ENCODE assay signal across 21 cellular contexts in genomic region chr16:83212301-83212841, GRCh38.
"Had no signal": no experiment of that assay in that cellular context is flagged by ENCODE, and none has a peak within 500 bp of the region (broad histone marks: within the 10 kb centered on the region; RNA-seq: fewer than 3 reads in every experiment).

No MANE protein-coding gene starts in this region.

- H3K36me3 ChIP-seq: left ventricle myocardium inferior, right atrium auricular region, spleen, tibial nerve had no signal

- H3K4me1 ChIP-seq: body of pancreas, foreskin keratinocyte, right atrium auricular region, spleen, tibial nerve had no signal

- H3K4me1 Mint-ChIP-seq: activated CD4-positive, alpha-beta T cell treated with anti-CD3 and anti-CD28 coated beads for 36 hours; nephron had no signal

- H3K9me3 ChIP-seq: body of pancreas, mucosa of descending colon had no signal

- H3K36me3 Mint-ChIP-seq: activated naive CD8-positive, alpha-beta T cell had no signal

- H3K27ac ChIP-seq: body of pancreas, foreskin keratinocyte, left ventricle myocardium inferior, spleen, tibial nerve had no signal

- H3K27ac Mint-ChIP-seq: activated CD4-positive, alpha-beta T cell treated with anti-CD3 and anti-CD28 coated beads for 36 hours; activated CD8-positive, alpha-beta T cell treated with anti-CD3 and anti-CD28 coated beads, Interleukin-2, amount 10 ng/mL, durations not matched to agents 7 days and 5 days; activated naive CD8-positive, alpha-beta T cell; activated T-cell treated with anti-CD3 and anti-CD28 coated beads, Interleukin-2, amount 50 U/mL, for 72 hours; dendritic cell treated with granulocyte-macrophage colony-stimulating factor and Interleukin-4, amounts not matched to agents 40 ng/mL and 50 ng/mL, for 4 days; endodermal cell; nephron had no signal

- H3K9me3 Mint-ChIP-seq: activated T-cell treated with anti-CD3 and anti-CD28 coated beads, Interleukin-2, amount 50 U/mL, for 72 hours; dendritic cell treated with granulocyte-macrophage colony-stimulating factor and Interleukin-4, amounts not matched to agents 40 ng/mL and 50 ng/mL, for 4 days had no signal

- H3K4me3 Mint-ChIP-seq: activated CD4-positive, alpha-beta T cell treated with anti-CD3 and anti-CD28 coated beads for 36 hours; activated CD8-positive, alpha-beta T cell treated with anti-CD3 and anti-CD28 coated beads, Interleukin-2, amount 10 ng/mL, durations not matched to agents 7 days and 5 days; activated naive CD8-positive, alpha-beta T cell; activated T-cell treated with anti-CD3 and anti-CD28 coated beads, Interleukin-2, amount 50 U/mL, for 72 hours; dendritic cell treated with granulocyte-macrophage colony-stimulating factor and Interleukin-4, amounts not matched to agents 40 ng/mL and 50 ng/mL, for 4 days; endodermal cell; nephron had no signal

- DNase-seq: activated CD4-positive, alpha-beta T cell treated with anti-CD3 and anti-CD28 coated beads for 36 hours; activated CD4-positive, CD25-positive, alpha-beta regulatory T cell; activated CD8-positive, alpha-beta T cell treated with anti-CD3 and anti-CD28 coated beads, Interleukin-2, amount 10 ng/mL, durations not matched to agents 7 days and 5 days; activated naive CD4-positive, alpha-beta T cell; activated T-cell treated with anti-CD3 and anti-CD28 coated beads for 4 hours; activated T-cell treated with anti-CD3 and anti-CD28 coated beads, Interleukin-2, amount 50 U/mL, for 72 hours; anterior cingulate cortex; caudate nucleus; foreskin keratinocyte; left ventricle myocardium inferior; mucosa of descending colon; occipital lobe; spleen; stimulated activated naive CD4-positive, alpha-beta T cell treated with Interleukin-2 at 50 U/mL for 16 hours had no signal

- H3K27me3 ChIP-seq: body of pancreas, foreskin keratinocyte, right atrium auricular region, spleen, tibial nerve had no signal

- H3K4me3 ChIP-seq: body of pancreas, left ventricle myocardium inferior, mucosa of descending colon, right atrium auricular region, spleen, tibial nerve had no signal

- H3K27me3 Mint-ChIP-seq: activated CD4-positive, alpha-beta T cell treated with anti-CD3 and anti-CD28 coated beads for 36 hours; activated naive CD8-positive, alpha-beta T cell; dendritic cell treated with granulocyte-macrophage colony-stimulating factor and Interleukin-4, amounts not matched to agents 40 ng/mL and 50 ng/mL, for 4 days had no signal
